Comparison of ENCODE assay signal across 19 cellular contexts in the genomic region with DNA sequence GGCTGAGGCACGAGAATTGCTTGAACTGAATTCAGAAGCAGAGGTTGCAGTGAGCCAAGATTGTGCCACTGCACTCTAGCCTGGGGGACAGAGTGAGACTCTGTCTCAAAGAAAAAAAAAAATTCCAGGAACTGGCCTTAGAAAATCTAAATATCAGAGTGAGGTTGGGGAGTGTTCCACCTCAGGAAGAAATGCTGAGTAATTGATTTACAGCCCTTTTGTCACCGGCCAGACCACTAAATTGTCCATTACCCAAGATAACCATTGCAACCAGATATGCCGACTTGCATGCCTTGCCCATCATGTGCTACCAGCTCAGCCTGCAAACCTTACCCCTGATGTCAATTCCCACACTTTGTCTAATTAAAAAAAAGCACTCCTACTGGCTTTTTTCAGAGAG. TPM values are rescaled to one million over a fixed set of nuclear protein-coding genes. Genes with fewer than 3 reads are reported as not detected.
DNase-seq lines count a peak whose midpoint lies in the region; ATAC-seq and TF ChIP-seq lines count a peak whose summit lies in the region.
"Had no signal": no experiment of that assay in that cellular context is flagged by ENCODE, and none has a peak within 500 bp of the region (broad histone marks: within the 10 kb centered on the region; RNA-seq: fewer than 3 reads in every experiment).

No MANE protein-coding gene starts in this region.

- intact Hi-C loops in aorta (cut with DNase I) = no loop called here

- CTCF ChIA-PET in SK-N-SH (lab: Yijun Ruan, JAX) = interaction anchor here (0.6 to 2.0 kb wide), 6 partner anchors 9 to 127 kb away, joined by 3 to 6 read pairs (median 3); no protein-coding TSS in a partner anchor

- H3K36me3 ChIP-seq in SK-N-SH (replicated peaks in 1 of 2; ENCODE audit: control insufficient read depth in 1 of 2, insufficient read depth in 2 of 2, low read length in 1 of 2) (peaks cover 13 to 57% of the 10 kb centered on the region in 2 experiments), aorta (ENCODE audit: control insufficient read depth in 1 of 2, insufficient read depth in 2 of 2, low read length in 1 of 2) (peaks cover 5 to 6% of the 10 kb centered on the region in 2 donors)

- H3K9me3 ChIP-seq in SK-N-SH = no peaks in the 10 kb centered on the region
- peaks cover 2% of the 10 kb centered on the region for H3K9me3 ChIP-seq in aorta (ENCODE audit: control insufficient read depth, low read length)
- H3K9me3 ChIP-seq: SJSA1 had no signal

- no peaks in the 10 kb centered on the region for H3F3A ChIP-seq in SK-N-SH (replicated peaks; ENCODE audit: insufficient read depth)

- peaks cover 72% of the 10 kb centered on the region for H3K36me3 Mint-ChIP-seq in activated T-cell treated with anti-CD3 and anti-CD28 coated beads, Interleukin-2, amount 50 U/mL, for 24 hours (ENCODE audit: low read depth)

- H3K27me3 ChIP-seq in SK-N-SH (ENCODE audit: insufficient read depth) = no peaks in the 10 kb centered on the region
- H3K27me3 ChIP-seq in aorta (ENCODE audit: control insufficient read depth in 1 of 2, insufficient read depth in 2 of 2, low read length in 1 of 2) = no peaks in the 10 kb centered on the region
- H3K27me3 ChIP-seq: SJSA1 had no signal

- no peaks in the 10 kb centered on the region for H3K9me2 ChIP-seq in SK-N-SH

- no peak overlapping the region for H3K9ac ChIP-seq in SK-N-SH

- peak overlapping the region; percentile 33 for H3K27ac Mint-ChIP-seq in activated T-cell treated with anti-CD3 and anti-CD28 coated beads, Interleukin-2, amount 50 U/mL, for 24 hours
- H3K27ac Mint-ChIP-seq: H9 had no signal

- DNase-seq in activated T-cell treated with anti-CD3 and anti-CD28 coated beads, Interleukin-2, amount 50 U/mL, for 24 hours = no peak
- DNase-seq in activated T-cell treated with anti-CD3 and anti-CD28 coated beads for 4 hours (no peak), SK-N-SH (peak; percentile 48), fibroblast of villous mesenchyme (ENCODE audit: low read depth) (peak; percentile 23), renal cortical epithelial cell (ENCODE audit: low read depth) (peak; percentile 92), coronary artery (ENCODE audit: low spot score) (no peak), aorta (no peak)
- DNase-seq: COR-L47, DMS153, EL, H9, NCI-H1436 treated with DMSO at 0.1 percent for 48 hours, NCI-H2081, NCI-H510A, NCI-H82, PC-9 had no signal

- H3K4me1 ChIP-seq in SK-N-SH (ENCODE audit: control insufficient read depth in 1 of 2, insufficient read depth in 2 of 2, low read depth in 1 of 2, low read length in 1 of 2) (peaks cover 8 to 16% of the 10 kb centered on the region in 2 experiments; a peak in 2 of 4 replicates), aorta (ENCODE audit: control insufficient read depth in 1 of 2, insufficient read depth in 2 of 2, low read length in 2 of 2) (no peaks in the 10 kb centered on the region)

- H2AFZ ChIP-seq in SK-N-SH (ENCODE audit: low read depth) = no peak overlapping the region
- H2AFZ ChIP-seq: PC-9 had no signal

- 0 out of 2 replicates have a peak, but pooled peaks have one; percentile 6 for TF ChIP-seq RAD21 in SK-N-SH (IDR thresholded peaks at IDR 0.05; ENCODE audit: low read length)

- H3K4me3 ChIP-seq in SK-N-SH (ENCODE audit: low read depth in 2 of 2, low read length in 1 of 2) = no peak overlapping the region
- H3K4me3 ChIP-seq in fibroblast of villous mesenchyme (ENCODE audit: low read depth, low read length) = no peak overlapping the region
- H3K4me3 ChIP-seq in coronary artery = no peak overlapping the region
- H3K4me3 ChIP-seq in aorta (ENCODE audit: low read length in 2 of 2) = no peak overlapping the region
- H3K4me3 ChIP-seq: PC-9, SJSA1 had no signal

- peaks cover 8% of the 10 kb centered on the region for H3K9me3 Mint-ChIP-seq in activated T-cell treated with anti-CD3 and anti-CD28 coated beads, Interleukin-2, amount 50 U/mL, for 24 hours

- H3K79me2 ChIP-seq in SK-N-SH (ENCODE audit: insufficient read depth) = peaks cover 5% of the 10 kb centered on the region

- 78% methylated on average over 3 of the region's 3 CpGs for WGBS in SK-N-SH (ENCODE audit: low lambda C conversion rate)
- 67 to 80% methylated on average over 3 of the region's 3 CpGs for WGBS in aorta, 2 donors

- H3K4me2 ChIP-seq in SK-N-SH = no peak overlapping the region
- H3K4me2 ChIP-seq: PC-9 had no signal

- H4K20me1 ChIP-seq in SK-N-SH (ENCODE audit: insufficient read depth) = no peaks in the 10 kb centered on the region

- ATAC-seq in aorta (ENCODE audit: low FRiP score) (no peak), GM18498 (IDR thresholded peaks at IDR 0.05; ENCODE audit: unreplicated experiment) (no peak)

- peak overlapping the region in 1 of 2 experiments; percentile 6; a peak in 1 of 4 replicates for H3K27ac ChIP-seq in SK-N-SH (ENCODE audit: low read depth in 2 of 2, low read length in 1 of 2)
- no peak overlapping the region for H3K27ac ChIP-seq in coronary artery
- H3K27ac ChIP-seq in aorta (ENCODE audit: low read depth in 1 of 2, low read length in 2 of 2) = no peak overlapping the region
- H3K27ac ChIP-seq: PC-9, SJSA1 had no signal

- no peaks in the 10 kb centered on the region for H3K4me1 Mint-ChIP-seq in activated T-cell treated with anti-CD3 and anti-CD28 coated beads, Interleukin-2, amount 50 U/mL, for 24 hours (ENCODE audit: low read depth)
- H3K4me1 Mint-ChIP-seq: IgD-negative memory B cell had no signal

- POLR2A ChIA-PET in SK-N-SH (lab: Yijun Ruan, JAX) = interaction anchor here (0.6 to 0.7 kb wide), 2 partner anchors 21 to 747 kb away, joined by 3 read pairs; no protein-coding TSS in a partner anchor

- TF ChIP-seq EP300 in SK-N-SH (IDR thresholded peaks at IDR 0.05; ENCODE audit: borderline replicate concordance in 1 of 2, low read depth in 1 of 2, low read length in 1 of 2) = peak in 1 of 2 experiments; percentile 70; a peak in 2 of 4 replicates

- no peak overlapping the region for H3K4me3 Mint-ChIP-seq in activated T-cell treated with anti-CD3 and anti-CD28 coated beads, Interleukin-2, amount 50 U/mL, for 24 hours
- H3K4me3 Mint-ChIP-seq: H9, IgD-negative memory B cell had no signal

- H3K27me3 Mint-ChIP-seq in activated T-cell treated with anti-CD3 and anti-CD28 coated beads, Interleukin-2, amount 50 U/mL, for 24 hours = no peaks in the 10 kb centered on the region
- H3K27me3 Mint-ChIP-seq: IgD-negative memory B cell had no signal

- TF ChIP-seq CTCF in SK-N-SH (IDR thresholded peaks at IDR 0.05) (no peak), fibroblast of villous mesenchyme (IDR thresholded peaks at IDR 0.05; ENCODE audit: insufficient read depth, low read depth, low read length) (no peak), coronary artery (IDR thresholded peaks at IDR 0.05) (no peak)

TF ChIP-seq in SK-N-SH, 30 proteins besides CTCF, POLR2A, EP300 and RAD21:
- TF ChIP-seq GATA2 (CRISPR knock-in tag; IDR thresholded peaks at IDR 0.05) = peak; percentile 12; the same call in 1 of the 2 replicates
- 0 out of 2 replicates have a peak, but pooled peaks have one; percentile 54 for TF ChIP-seq MXI1 (IDR thresholded peaks at IDR 0.05; ENCODE audit: low read depth, low read length)
- TF ChIP-seq, protein P1, sequence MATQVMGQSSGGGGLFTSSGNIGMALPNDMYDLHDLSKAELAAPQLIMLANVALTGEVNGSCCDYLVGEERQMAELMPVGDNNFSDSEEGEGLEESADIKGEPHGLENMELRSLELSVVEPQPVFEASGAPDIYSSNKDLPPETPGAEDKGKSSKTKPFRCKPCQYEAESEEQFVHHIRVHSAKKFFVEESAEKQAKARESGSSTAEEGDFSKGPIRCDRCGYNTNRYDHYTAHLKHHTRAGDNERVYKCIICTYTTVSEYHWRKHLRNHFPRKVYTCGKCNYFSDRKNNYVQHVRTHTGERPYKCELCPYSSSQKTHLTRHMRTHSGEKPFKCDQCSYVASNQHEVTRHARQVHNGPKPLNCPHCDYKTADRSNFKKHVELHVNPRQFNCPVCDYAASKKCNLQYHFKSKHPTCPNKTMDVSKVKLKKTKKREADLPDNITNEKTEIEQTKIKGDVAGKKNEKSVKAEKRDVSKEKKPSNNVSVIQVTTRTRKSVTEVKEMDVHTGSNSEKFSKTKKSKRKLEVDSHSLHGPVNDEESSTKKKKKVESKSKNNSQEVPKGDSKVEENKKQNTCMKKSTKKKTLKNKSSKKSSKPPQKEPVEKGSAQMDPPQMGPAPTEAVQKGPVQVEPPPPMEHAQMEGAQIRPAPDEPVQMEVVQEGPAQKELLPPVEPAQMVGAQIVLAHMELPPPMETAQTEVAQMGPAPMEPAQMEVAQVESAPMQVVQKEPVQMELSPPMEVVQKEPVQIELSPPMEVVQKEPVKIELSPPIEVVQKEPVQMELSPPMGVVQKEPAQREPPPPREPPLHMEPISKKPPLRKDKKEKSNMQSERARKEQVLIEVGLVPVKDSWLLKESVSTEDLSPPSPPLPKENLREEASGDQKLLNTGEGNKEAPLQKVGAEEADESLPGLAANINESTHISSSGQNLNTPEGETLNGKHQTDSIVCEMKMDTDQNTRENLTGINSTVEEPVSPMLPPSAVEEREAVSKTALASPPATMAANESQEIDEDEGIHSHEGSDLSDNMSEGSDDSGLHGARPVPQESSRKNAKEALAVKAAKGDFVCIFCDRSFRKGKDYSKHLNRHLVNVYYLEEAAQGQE (IDR thresholded peaks at IDR 0.05; ENCODE audit: low read depth, low read length) = no peak
- TF ChIP-seq JUND (IDR thresholded peaks at IDR 0.05) = no peak

RNA-seq across cellular contexts. Expression of a gene that starts 42.4 kb away (rescaled TPM):
- 34.0 and 34.1 TPM in 2 replicates for polyA plus RNA-seq in SK-N-SH (2012; rRNA removed)
- polyA plus RNA-seq in SK-N-SH (2012; cell fraction: cytosol; rRNA removed) = 33.3 and 35.7 TPM in 2 replicates
- polyA plus RNA-seq in SK-N-SH (2012; cell fraction: nucleus; rRNA removed) = 40.7 and 57.5 TPM in 2 replicates
- 47.4 and 53.1 TPM in 2 replicates for total RNA-seq in fibroblast of villous mesenchyme
- total RNA-seq in renal cortical epithelial cell = 39.5 and 64.1 TPM in 2 replicates
- 10 to 100 TPM; 27.1 to 29.5 TPM for total RNA-seq in aorta
- polyA plus RNA-seq in aorta = 10 to 100 TPM; 16.8 to 23.7 TPM

RNA-seq across cellular contexts. Expression of a gene that starts 48.1 kb away (rescaled TPM):
- polyA plus RNA-seq in SK-N-SH (2012; rRNA removed) (36.4 and 46.4 TPM in 2 replicates), aorta (10 to 100 TPM in 1 of 2 donors, 1 to 10 TPM in 1; 7.1 to 10.3 TPM)
- 45.8 and 45.9 TPM in 2 replicates for polyA plus RNA-seq in SK-N-SH (2012; cell fraction: cytosol; rRNA removed)
- 20.5 and 33.6 TPM in 2 replicates for polyA plus RNA-seq in SK-N-SH (2012; cell fraction: nucleus; rRNA removed)
- total RNA-seq in fibroblast of villous mesenchyme (131 TPM in 2 replicates), renal cortical epithelial cell (29.5 and 82.1 TPM in 2 replicates), aorta (10 to 100 TPM; 22.0 to 38.8 TPM)

Comparison
In these comparisons a context has a peak if more than half of its experiments do, and no peak if none do; other contexts are left out.
1. DNase-seq: peak in SK-N-SH (single experiment), fibroblast of villous mesenchyme (single experiment) and renal cortical epithelial cell (single experiment); none in activated T-cell treated with anti-CD3 and anti-CD28 coated beads, Interleukin-2, amount 50 U/mL, for 24 hours (single experiment), activated T-cell treated with anti-CD3 and anti-CD28 coated beads for 4 hours (single experiment), coronary artery (single experiment) and aorta (0 of 2).